In the genomic region with DNA sequence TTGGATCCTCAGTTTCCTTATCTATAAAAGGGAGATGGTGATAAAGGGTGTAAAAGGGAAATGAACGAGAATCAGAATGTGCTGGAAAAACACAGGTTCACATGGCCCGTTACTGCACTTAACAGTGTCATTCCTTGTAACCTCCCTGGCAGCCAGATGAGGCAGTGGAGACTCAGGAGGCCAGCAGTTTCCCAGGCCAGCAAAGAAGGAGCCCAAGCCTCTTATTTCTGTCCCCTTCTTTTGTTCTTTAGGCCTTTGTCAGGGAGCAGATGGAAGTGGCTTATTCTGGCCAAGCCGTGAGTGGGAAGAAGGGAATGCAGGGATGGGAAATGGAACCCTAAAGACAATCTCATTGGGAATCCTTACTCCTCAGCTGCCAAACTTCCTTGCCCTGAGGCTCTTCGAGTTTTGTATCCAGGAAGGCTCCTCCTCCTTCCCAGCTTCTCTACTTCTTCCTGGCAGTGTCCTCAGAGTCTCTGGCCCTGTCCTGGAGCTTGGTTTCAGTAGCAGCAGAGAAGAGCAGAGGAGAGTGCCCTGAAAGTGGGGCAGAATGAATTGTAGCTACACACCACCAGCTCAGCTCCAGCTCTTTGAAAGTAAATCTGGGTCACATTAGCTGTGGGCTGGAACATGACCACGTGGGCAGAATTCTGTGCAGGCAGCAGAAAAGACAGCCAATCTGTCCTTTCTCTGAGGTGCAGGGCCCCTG, we compare ENCODE assay signal across 16 cellular contexts.
DNase-seq lines count a peak whose midpoint lies in the region; ATAC-seq, FAIRE-seq and TF ChIP-seq lines count a peak whose summit lies in the region.
"Had no signal": no experiment of that assay in that cellular context is flagged by ENCODE, and none has a peak within 500 bp of the region (broad histone marks: within the 10 kb centered on the region; RNA-seq: fewer than 3 reads in every experiment).

No MANE protein-coding gene starts in this region.

- ATAC-seq in K562 (peak; percentile 25; the same call in 1 of the 3 replicates), GM21528 (IDR thresholded peaks at IDR 0.05; ENCODE audit: low FRiP score, unreplicated experiment) (no peak)
- ATAC-seq: activated naive CD8-positive, alpha-beta T cell treated with anti-CD3 and anti-CD28 coated beads, Interleukin-2, amount 50 U/mL, for 24 hours; foreskin keratinocyte had no signal

- H3K36me3 ChIP-seq in GM23248 (ENCODE audit: low read depth) (no peaks in the 10 kb centered on the region), K562 (ENCODE audit: control insufficient read depth, insufficient read depth, low read length) (no peaks in the 10 kb centered on the region)

- TF ChIP-seq RAD21 in K562 (CRISPR knock-in tag; conservative IDR thresholded peaks at IDR 0.05 in 1 of 2, IDR thresholded peaks at IDR 0.05 in 1 of 2), result no peak

- TF ChIP-seq CTCF in K562 (IDR thresholded peaks at IDR 0.05 in 2 of 3, conservative IDR thresholded peaks at IDR 0.05 in 1 of 3; ENCODE audit: insufficient read depth in 2 of 3, low read depth in 1 of 3, low read length in 3 of 3), result peak in 1 of 3 experiments; percentile 16; a peak in 1 of 6 replicates

- no peaks in the 10 kb centered on the region for H3K9me3 ChIP-seq in GM23248 (ENCODE audit: low read depth)
- H3K9me3 ChIP-seq in K562 (replicated peaks; ENCODE audit: control insufficient read depth, insufficient read depth, low read depth, low read length), result no peaks in the 10 kb centered on the region

- H3K4me3 ChIP-seq in GM23248 (no peak overlapping the region), K562 (no peak overlapping the region), skin epidermis (no peak overlapping the region)

- peak; percentile 6 for FAIRE-seq in K562 (lab: Jason Lieb, UNC)
- FAIRE-seq: RCC 7860 had no signal

- H3K4me1 ChIP-seq in GM23248 (ENCODE audit: insufficient read depth) (peaks cover 28% of the 10 kb centered on the region), K562 (replicated peaks in 1 of 2; ENCODE audit: control insufficient read depth in 2 of 2, insufficient read depth in 2 of 2, low read length in 2 of 2) (peaks cover 2 to 5% of the 10 kb centered on the region in 2 experiments; a peak in 2 of 5 replicates)
- H3K4me1 ChIP-seq: foreskin keratinocyte had no signal

- peak overlapping the region; percentile 56 for H3K27ac ChIP-seq in GM23248
- no peak overlapping the region for H3K27ac ChIP-seq in K562 (ENCODE audit: extremely low read depth, low read depth, low read length)
- H3K27ac ChIP-seq in skin epidermis, result peak overlapping the region in 17 of 21 experiments; percentile 0 to 81 (median 58)
- H3K27ac ChIP-seq: foreskin keratinocyte had no signal

- POLR2A ChIA-PET in K562 (lab: Yijun Ruan, JAX), result interaction anchor here (0.6 to 1.2 kb wide), 9 partner anchors 9 to 403 kb away, joined by 3 to 5 read pairs (median 3); partner anchors contain the start of gene NDUFS5

- CTCF ChIA-PET in K562 (lab: Yijun Ruan, JAX; ENCODE audit: low intra/inter-chr PET ratio), result interaction anchor here (0.7 kb wide), 1 partner anchor 45 kb away, joined by 3 read pairs; no protein-coding TSS in a partner anchor

- DNase-seq in GM23248, result peak; percentile 65
- no peak for DNase-seq in K562 (ENCODE audit: extremely low read depth in 1 of 4, low spot score in 3 of 4)
- DNase-seq in hypothalamus (lab: John Stamatoyannopoulos, UW), result peak in 27 of 51 donors; percentile 22 to 77 (median 53)
- no peak for DNase-seq in NCI-H146 (lab: John Stamatoyannopoulos, UW)
- no peak for DNase-seq in effector CD4-positive, alpha-beta T cell
- DNase-seq in NCI-H1694 (lab: John Stamatoyannopoulos, UW), result no peak
- DNase-seq: activated CD4-positive, alpha-beta T cell treated with anti-CD3 and anti-CD28 coated beads, Interleukin-2, amount 10 ng/mL, durations not matched to agents 7 days and 5 days; activated naive CD8-positive, alpha-beta T cell treated with anti-CD3 and anti-CD28 coated beads, Interleukin-2, amount 50 U/mL, for 24 hours; Calu3; foreskin keratinocyte; H9; NCI-H1694 treated with DMSO at 0.1 percent for 48 hours; stimulated activated CD4-positive, alpha-beta T cell treated with anti-CD3 and anti-CD28 coated beads, Interleukin-4, amount 100 ng/mL, for 24 hours had no signal

- H3K79me2 ChIP-seq in GM23248 (ENCODE audit: insufficient read depth) (no peaks in the 10 kb centered on the region), K562 (ENCODE audit: control insufficient read depth, insufficient read depth, low read length) (no peaks in the 10 kb centered on the region)

- no peak for TF ChIP-seq EP300 in K562 (IDR thresholded peaks at IDR 0.05; ENCODE audit: low read length)

- BruUV-seq in K562 (replicated peaks; lab: Mats Ljungman, UMichigan), result no TSS peak

- in situ Hi-C loops in GM23248 (cut with MboI) (loop anchor here (10.0 to 25.0 kb wide), 2 partner anchors 225 to 447 kb away; no protein-coding TSS in a partner anchor), K562 (cut with MboI) (no loop called here)

- peaks cover 19% of the 10 kb centered on the region; the same call in 1 of the 2 replicates for H3F3A ChIP-seq in GM23248 (ENCODE audit: insufficient read depth)

- H3K4me2 ChIP-seq in GM23248 (ENCODE audit: unreplicated experiment), result peak overlapping the region; percentile 41
- no peak overlapping the region for H3K4me2 ChIP-seq in K562 (ENCODE audit: insufficient read depth, low read length)

- no peak for TF ChIP-seq POLR2A in K562 (conservative IDR thresholded peaks at IDR 0.05)

- no peaks in the 10 kb centered on the region for H3K9me1 ChIP-seq in K562 (ENCODE audit: control insufficient read depth, insufficient read depth, low read length)

- H3K9ac ChIP-seq in GM23248, result peak overlapping the region; percentile 8
- peak overlapping the region in 1 of 2 experiments; percentile 47; a peak in 1 of 4 replicates for H3K9ac ChIP-seq in K562 (ENCODE audit: insufficient read depth in 1 of 2, low read depth in 2 of 2, low read length in 2 of 2)

- H3K27me3 ChIP-seq in GM23248 (replicated peaks; ENCODE audit: insufficient read depth), result no peaks in the 10 kb centered on the region
- H3K27me3 ChIP-seq in K562 (ENCODE audit: control insufficient read depth in 2 of 2, insufficient read depth in 2 of 2, low read length in 2 of 2), result peaks cover 0 to 3% of the 10 kb centered on the region in 2 experiments; a peak in 2 of 5 replicates

- intact Hi-C loops in K562 (cut with micrococcal nuclease), result loop anchor here (5.0 kb wide), 3 partner anchors 233 to 483 kb away; partner anchors contain the start of gene RRAGC

- H2AFZ ChIP-seq in GM23248, result peak overlapping the region; percentile 84
- H2AFZ ChIP-seq in K562 (ENCODE audit: low read depth, low read length), result peak overlapping the region; percentile 15

- WGBS in GM23248 (ENCODE audit: low coverage in 1 of 2, low lambda C conversion rate in 2 of 2, missing lambda C conversion rate in 2 of 2), 2 experiments, result 11 to 17% methylated on average over 5 of the region's 5 CpGs
- 10% methylated on average over 5 of the region's 5 CpGs for WGBS in K562 (ENCODE audit: insufficient coverage, low coverage, missing lambda C conversion rate)

- H3K9me2 ChIP-seq in GM23248 (ENCODE audit: insufficient read depth), result no peaks in the 10 kb centered on the region

- H4K20me1 ChIP-seq in GM23248 (ENCODE audit: insufficient read depth) (no peaks in the 10 kb centered on the region), K562 (replicated peaks; ENCODE audit: control insufficient read depth, insufficient read depth, low read length) (no peaks in the 10 kb centered on the region)

TF ChIP-seq in K562, 482 proteins besides CTCF, POLR2A, EP300 and RAD21 (continues in another document):
- TF ChIP-seq, protein P1, sequence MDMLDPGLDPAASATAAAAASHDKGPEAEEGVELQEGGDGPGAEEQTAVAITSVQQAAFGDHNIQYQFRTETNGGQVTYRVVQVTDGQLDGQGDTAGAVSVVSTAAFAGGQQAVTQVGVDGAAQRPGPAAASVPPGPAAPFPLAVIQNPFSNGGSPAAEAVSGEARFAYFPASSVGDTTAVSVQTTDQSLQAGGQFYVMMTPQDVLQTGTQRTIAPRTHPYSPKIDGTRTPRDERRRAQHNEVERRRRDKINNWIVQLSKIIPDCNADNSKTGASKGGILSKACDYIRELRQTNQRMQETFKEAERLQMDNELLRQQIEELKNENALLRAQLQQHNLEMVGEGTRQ (CRISPR knock-in tag; IDR thresholded peaks at IDR 0.05), result peak; percentile 54
- no peak for TF ChIP-seq MAX (CRISPR knock-in tag; IDR thresholded peaks at IDR 0.05)
- TF ChIP-seq HEY1 (CRISPR knock-in tag; IDR thresholded peaks at IDR 0.05; ENCODE audit: borderline replicate concordance), result no peak
- TF ChIP-seq ZNF436 (CRISPR knock-in tag; IDR thresholded peaks at IDR 0.05), result no peak
- TF ChIP-seq, protein P2, sequence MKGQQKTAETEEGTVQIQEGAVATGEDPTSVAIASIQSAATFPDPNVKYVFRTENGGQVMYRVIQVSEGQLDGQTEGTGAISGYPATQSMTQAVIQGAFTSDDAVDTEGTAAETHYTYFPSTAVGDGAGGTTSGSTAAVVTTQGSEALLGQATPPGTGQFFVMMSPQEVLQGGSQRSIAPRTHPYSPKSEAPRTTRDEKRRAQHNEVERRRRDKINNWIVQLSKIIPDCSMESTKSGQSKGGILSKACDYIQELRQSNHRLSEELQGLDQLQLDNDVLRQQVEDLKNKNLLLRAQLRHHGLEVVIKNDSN (CRISPR knock-in tag; IDR thresholded peaks at IDR 0.05), result peak; percentile 69
- TF ChIP-seq GATAD2B (IDR thresholded peaks at IDR 0.05; ENCODE audit: borderline replicate concordance), result no peak

Comparison
In these comparisons a context has a peak if more than half of its experiments do, and no peak if none do; other contexts are left out.
1. DNase-seq: peak in GM23248 (single experiment) and hypothalamus (27 of 51); none in K562 (0 of 4), NCI-H146 (single experiment), effector CD4-positive, alpha-beta T cell (single experiment) and NCI-H1694 (single experiment).